8 cellular contexts compared by ENCODE assay signal in the genomic region with DNA sequence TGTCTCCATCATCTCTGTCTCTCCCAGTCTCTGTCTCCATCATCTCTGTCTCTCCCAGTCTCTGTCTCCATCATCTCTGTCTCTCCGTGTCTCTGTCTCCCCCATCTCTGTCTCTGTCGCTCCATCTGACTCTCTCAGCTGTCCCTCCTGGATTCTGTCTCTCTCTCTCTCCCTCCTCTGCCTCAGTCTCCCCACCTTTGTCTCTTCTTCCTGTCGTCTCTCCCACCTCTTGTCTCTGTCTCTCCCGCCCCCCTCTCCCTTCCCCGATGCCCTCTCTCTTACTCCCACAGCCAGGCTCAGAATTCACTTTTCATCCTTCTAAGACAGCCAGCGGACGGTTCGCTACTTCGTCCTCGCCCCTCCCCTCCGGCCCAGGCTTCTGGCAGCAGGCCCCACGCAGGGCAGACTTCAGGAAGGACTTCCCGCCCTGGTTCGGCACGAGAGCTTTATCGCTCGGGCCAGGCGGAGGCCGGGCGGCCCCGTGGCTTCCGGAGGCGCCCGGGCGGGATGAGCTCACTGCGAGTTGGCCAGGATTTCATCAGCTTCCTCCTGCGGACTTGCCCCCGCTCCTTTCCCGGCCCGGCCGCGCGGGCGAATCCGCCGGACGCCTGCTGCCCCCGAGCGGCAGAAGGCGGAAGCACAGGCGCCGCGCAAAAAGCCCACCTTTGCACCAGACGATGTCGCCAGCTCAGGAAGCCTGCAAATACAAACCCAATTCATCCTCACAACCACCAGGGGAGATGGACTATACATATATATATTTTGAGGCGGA.
DNase-seq lines count a peak whose midpoint lies in the region; ATAC-seq and TF ChIP-seq lines count a peak whose summit lies in the region.

No MANE protein-coding gene starts in this region.

- H3K27me3 ChIP-seq in neuron (ENCODE audit: insufficient read depth, low read length), result no peaks in the 10 kb centered on the region
- peaks cover 0 to 5% of the 10 kb centered on the region in 2 donors for H3K27me3 ChIP-seq in stomach smooth muscle (ENCODE audit: control insufficient read depth in 1 of 2, insufficient read depth in 2 of 2, low read length in 2 of 2)

- TF ChIP-seq CTCF in foreskin fibroblast (IDR thresholded peaks at IDR 0.05; ENCODE audit: low read depth, low read length), result peak; percentile 94

- peak; percentile 56 for TF ChIP-seq POLR2A in Raji (IDR thresholded peaks at IDR 0.05; ENCODE audit: insufficient read depth, low read depth, low read length)

- no peaks in the 10 kb centered on the region for H3K36me3 ChIP-seq in neuron (ENCODE audit: insufficient read depth, low read length)
- no peaks in the 10 kb centered on the region for H3K36me3 ChIP-seq in stomach smooth muscle (ENCODE audit: control insufficient read depth in 2 of 2, insufficient read depth in 2 of 2, low read length in 2 of 2)

- peaks cover 34% of the 10 kb centered on the region for H3K4me1 ChIP-seq in neuron (ENCODE audit: insufficient read depth, low read length)
- peaks cover 51% of the 10 kb centered on the region for H3K4me1 ChIP-seq in stomach smooth muscle (ENCODE audit: control insufficient read depth, insufficient read depth, low read length)

- DNase-seq in DMS53 (lab: John Stamatoyannopoulos, UW) (peak; percentile 98), Kasumi-1 (lab: John Stamatoyannopoulos, UW) (peak; percentile 91 to 94), foreskin fibroblast (peak; percentile 98 to 99)
- peak; percentile 87 for DNase-seq in activated effector memory CD4-positive, alpha-beta T cell treated with Interleukin-2 at 50 U/mL for 16 hours

- H2AFZ ChIP-seq in neuron (ENCODE audit: low read depth, low read length), result no peak overlapping the region

- ATAC-seq in GM21528 (IDR thresholded peaks at IDR 0.05; ENCODE audit: low FRiP score, unreplicated experiment), result peak; percentile 58

- H3K4me3 ChIP-seq in foreskin fibroblast (ENCODE audit: low read depth in 1 of 2, low read length in 2 of 2) (peak overlapping the region; percentile 58 to 72), neuron (ENCODE audit: low read length) (peak overlapping the region; percentile 35), stomach smooth muscle (ENCODE audit: low read length in 2 of 2) (peak overlapping the region; percentile 63 to 76)

- H3K9me3 ChIP-seq in neuron (ENCODE audit: low read length) (no peaks in the 10 kb centered on the region), stomach smooth muscle (ENCODE audit: control insufficient read depth in 2 of 2, low read length in 2 of 2) (no peaks in the 10 kb centered on the region)

- peak overlapping the region; percentile 87 for H3K27ac ChIP-seq in stomach smooth muscle (ENCODE audit: low read length)

- H3K9ac ChIP-seq in stomach smooth muscle (ENCODE audit: low read length in 2 of 2), result peak overlapping the region; percentile 77 to 81

Comparison
In these comparisons a context has a peak if more than half of its experiments do, and no peak if none do; other contexts are left out.
1. Peak in every context shown above with its lines: DNase-seq, ATAC-seq, H3K4me3 ChIP-seq and H3K27ac ChIP-seq.